Comparison of ENCODE assay signal across 29 cellular contexts in the genomic region with DNA sequence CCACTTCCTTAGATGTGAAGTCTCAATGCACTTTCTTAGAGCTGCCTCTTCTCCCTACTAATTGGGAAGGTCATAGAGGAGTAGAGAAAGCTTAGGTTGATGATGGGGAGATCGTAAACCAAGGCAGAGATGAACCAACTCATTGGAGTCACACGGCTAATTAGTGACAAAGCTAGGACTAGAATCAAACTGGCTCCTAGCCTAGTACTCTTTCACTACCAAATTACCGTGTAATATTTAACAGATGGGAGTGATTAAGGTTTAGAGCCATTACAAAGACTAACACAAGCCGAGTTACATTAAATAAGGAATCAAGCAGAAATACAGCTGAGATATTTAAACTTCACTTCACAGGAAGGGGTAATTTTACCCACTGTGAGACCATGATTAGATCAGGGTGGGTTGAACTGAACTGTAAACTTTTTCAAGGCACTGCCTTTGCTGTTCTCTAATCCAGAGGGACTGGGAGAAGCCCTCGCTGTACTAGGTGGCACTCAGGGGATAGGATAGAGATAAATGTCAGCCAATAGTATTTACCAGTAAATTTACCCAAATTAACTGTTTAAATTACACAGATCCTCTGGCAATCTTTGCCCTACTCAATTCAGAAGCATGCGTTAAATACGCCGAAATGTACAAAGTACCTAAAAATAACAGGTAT.
DNase-seq lines count a peak whose midpoint lies in the region; ATAC-seq, FAIRE-seq and TF ChIP-seq lines count a peak whose summit lies in the region.
"Had no signal": no experiment of that assay in that cellular context is flagged by ENCODE, and none has a peak within 500 bp of the region (broad histone marks: within the 10 kb centered on the region; RNA-seq: fewer than 3 reads in every experiment).

No MANE protein-coding gene starts in this region.

- H3K36me3 Mint-ChIP-seq in MCF 10A (ENCODE audit: insufficient read depth, unreplicated experiment), result peaks cover 5% of the 10 kb centered on the region

- no peaks in the 10 kb centered on the region for H3K27me3 Mint-ChIP-seq in MCF 10A (ENCODE audit: insufficient read depth, unreplicated experiment)
- H3K27me3 Mint-ChIP-seq: activated naive CD8-positive, alpha-beta T cell treated with anti-CD3 and anti-CD28 coated beads for 36 hours had no signal

- no peak for FAIRE-seq in small intestine (lab: Jason Lieb, UNC)
- FAIRE-seq: A204.1 had no signal

- POLR2A ChIA-PET in MCF 10A (lab: Yijun Ruan, JAX), result interaction anchor here (0.5 to 0.8 kb wide), 4 partner anchors 10 to 491 kb away, joined by 3 to 4 read pairs (median 4); no protein-coding TSS in a partner anchor

- no peaks in the 10 kb centered on the region for H3K36me3 ChIP-seq in breast epithelium
- H3K36me3 ChIP-seq in small intestine (ENCODE audit: control insufficient read depth in 2 of 2, insufficient read depth in 2 of 2, low read length in 2 of 2), result no peaks in the 10 kb centered on the region
- H3K36me3 ChIP-seq: BE2C, right atrium auricular region, spleen, transverse colon had no signal

- DNase-seq in MCF 10A (ENCODE audit: unreplicated experiment) (no peak), breast epithelium (ENCODE audit: low spot score in 2 of 2) (no peak), NCI-H2081 (lab: John Stamatoyannopoulos, UW) (peak; percentile 6 to 74), dedifferentiated amniotic fluid mesenchymal stem cell (ENCODE audit: extremely low spot score) (peak; percentile 40), small intestine (peak; percentile 31)
- DNase-seq in activated CD4-positive, alpha-beta T cell treated with anti-CD3 and anti-CD28 coated beads, Interleukin-2, amount 50 U/mL, for 48 hours, result no peak
- DNase-seq in stimulated activated CD4-positive, alpha-beta T cell treated with anti-CD3 and anti-CD28 coated beads, Interleukin-1b, Interleukin-23, amount 100 ng/mL, for 48 hours, result no peak
- DNase-seq: activated CD4-positive, alpha-beta T cell treated with anti-CD3 and anti-CD28 coated beads for 1 hour; activated CD8-positive, alpha-beta memory T cell treated with anti-CD3 and anti-CD28 coated beads for 24 hours; activated effector memory CD4-positive, alpha-beta T cell treated with anti-CD3 and anti-CD28 coated beads, Interleukin-2, amount 50 U/mL, for 16 hours; activated naive CD8-positive, alpha-beta T cell treated with anti-CD3 and anti-CD28 coated beads for 36 hours; activated T-cell treated with anti-CD3 and anti-CD28 coated beads, Interleukin-2, amount 50 U/mL, for 1 hour; BE2C; DMS79; GF-D8; glutamatergic neuron; islet precursor cell; Karpas-422; NCI-H187 treated with DMSO at 0.1 percent for 48 hours; NCI-H345; spleen; stimulated activated CD4-positive, alpha-beta T cell treated with anti-CD3 and anti-CD28 coated beads, Interleukin-2, amount 100 ng/mL, for 48 hours; T-helper 2 cell; transverse colon had no signal

- H3K27ac ChIP-seq in breast epithelium (peak overlapping the region in 1 of 2 donors; percentile 38), small intestine (ENCODE audit: low read depth in 1 of 2, low read length in 1 of 2) (no peak overlapping the region)
- H3K27ac ChIP-seq: right atrium auricular region, spleen, transverse colon had no signal

- peaks cover 23% of the 10 kb centered on the region for H3K4me1 Mint-ChIP-seq in MCF 10A (ENCODE audit: insufficient read depth, unreplicated experiment)
- H3K4me1 Mint-ChIP-seq: activated naive CD8-positive, alpha-beta T cell treated with anti-CD3 and anti-CD28 coated beads for 36 hours had no signal

- no peak overlapping the region for H3K4me3 ChIP-seq in breast epithelium
- H3K4me3 ChIP-seq in small intestine (ENCODE audit: low read depth in 1 of 2, low read length in 2 of 2), result no peak overlapping the region
- H3K4me3 ChIP-seq: right atrium auricular region, spleen, transverse colon had no signal

- H3K4me1 ChIP-seq in breast epithelium, result no peaks in the 10 kb centered on the region
- no peaks in the 10 kb centered on the region for H3K4me1 ChIP-seq in small intestine (ENCODE audit: control insufficient read depth in 2 of 2, insufficient read depth in 1 of 2, low read depth in 1 of 2, low read length in 1 of 2)
- H3K4me1 ChIP-seq: BE2C, right atrium auricular region, spleen had no signal

- peak overlapping the region; percentile 50 for H3K27ac Mint-ChIP-seq in MCF 10A (ENCODE audit: low read depth, unreplicated experiment)
- H3K27ac Mint-ChIP-seq: activated naive CD8-positive, alpha-beta T cell treated with anti-CD3 and anti-CD28 coated beads for 36 hours; natural killer cell treated with Interleukin-12 subunit alpha and Interleukin-12 subunit beta and Interleukin-15 and Interleukin-18, amount 100 ng/mL, for 72 hours had no signal

- WGBS in small intestine, 3 donors, result 54 to 68% (median 65%) methylated on average over 8 of the region's 8 CpGs

- H3K9me3 ChIP-seq in breast epithelium, result peaks cover 4 to 17% of the 10 kb centered on the region in 2 donors
- no peaks in the 10 kb centered on the region for H3K9me3 ChIP-seq in small intestine (ENCODE audit: control insufficient read depth, low read depth)
- H3K9me3 ChIP-seq: BE2C had no signal

- H3K27me3 ChIP-seq in breast epithelium, result no peaks in the 10 kb centered on the region
- no peaks in the 10 kb centered on the region for H3K27me3 ChIP-seq in small intestine (ENCODE audit: control insufficient read depth in 2 of 2, insufficient read depth in 2 of 2, low read length in 2 of 2)
- H3K27me3 ChIP-seq: BE2C, right atrium auricular region, spleen, transverse colon had no signal

- intact Hi-C loops in MCF 10A (cut with micrococcal nuclease) (no loop called here), breast epithelium (cut with DNase I; ENCODE audit: low total_unique reads) (no loop called here)

- H3K9me3 Mint-ChIP-seq in MCF 10A (ENCODE audit: unreplicated experiment), result peaks cover 39% of the 10 kb centered on the region

- BruUV-seq in MCF 10A (replicated peaks; lab: Mats Ljungman, UMichigan), result no TSS peak

- TF ChIP-seq POLR2A in breast epithelium (IDR thresholded peaks at IDR 0.05), result no peak

- ATAC-seq in HG02678 (IDR thresholded peaks at IDR 0.05; ENCODE audit: unreplicated experiment), result no peak
- ATAC-seq: Right ventricle myocardium inferior had no signal

- TF ChIP-seq CTCF in MCF 10A (IDR thresholded peaks at IDR 0.05; ENCODE audit: unreplicated experiment), result no peak
- no peak for TF ChIP-seq CTCF in breast epithelium (IDR thresholded peaks at IDR 0.05)

- H3K4me3 Mint-ChIP-seq in MCF 10A (ENCODE audit: unreplicated experiment), result no peak overlapping the region
- H3K4me3 Mint-ChIP-seq: activated naive CD8-positive, alpha-beta T cell treated with anti-CD3 and anti-CD28 coated beads for 36 hours; natural killer cell treated with Interleukin-12 subunit alpha and Interleukin-12 subunit beta and Interleukin-15 and Interleukin-18, amount 100 ng/mL, for 72 hours had no signal

- CTCF ChIA-PET in MCF 10A (lab: Yijun Ruan, JAX), result no interaction called here

Comparison
In these comparisons a context has a peak if more than half of its experiments do, and no peak if none do; other contexts are left out.
1. DNase-seq: peak in NCI-H2081 (2 of 2), dedifferentiated amniotic fluid mesenchymal stem cell (single experiment) and small intestine (single experiment); none in MCF 10A (single experiment), breast epithelium (0 of 2), activated CD4-positive, alpha-beta T cell treated with anti-CD3 and anti-CD28 coated beads, Interleukin-2, amount 50 U/mL, for 48 hours (0 of 2) and stimulated activated CD4-positive, alpha-beta T cell treated with anti-CD3 and anti-CD28 coated beads, Interleukin-1b, Interleukin-23, amount 100 ng/mL, for 48 hours (single experiment).